Comparison of ENCODE assay signal across 8 cellular contexts in genomic region chr17:8857919-8858318, GRCh38. TPM values are rescaled to one million over a fixed set of nuclear protein-coding genes. Genes with fewer than 3 reads are reported as not detected.
DNase-seq lines count a peak whose midpoint lies in the region; ATAC-seq and TF ChIP-seq lines count a peak whose summit lies in the region.

No MANE protein-coding gene starts in this region.

- POLR2A ChIA-PET in AG04449 (lab: Yijun Ruan, JAX): interaction anchor here (0.7 kb wide), 1 partner anchor 18 kb away, joined by 4 read pairs; no protein-coding TSS in a partner anchor

- intact Hi-C loops in sciatic nerve (cut with DNase I): loop anchor here (5.0 kb wide), 1 partner anchor 1056 kb away; no protein-coding TSS in a partner anchor

- DNase-seq in AG04449 (ENCODE audit: low read depth, low spot score) (peak; percentile 42), sciatic nerve (ENCODE audit: low spot score) (peak; percentile 66), NCI-H2029 treated with DMSO at 0.1 percent for 48 hours (lab: John Stamatoyannopoulos, UW) (no peak), occipital lobe (lab: John Stamatoyannopoulos, UW) (no peak)
- DNase-seq in activated T-cell treated with anti-CD3 and anti-CD28 coated beads, Interleukin-2, amount 50 U/mL, for 48 hours: peak; percentile 64 to 72

- H3K4me3 ChIP-seq in AG04449 (ENCODE audit: low read depth, low read length): no peak overlapping the region

- TF ChIP-seq CTCF in AG04449 (IDR thresholded peaks at IDR 0.05; ENCODE audit: insufficient read depth, low read length, missing control alignments): no peak

- CTCF ChIA-PET in AG04449 (lab: Yijun Ruan, JAX): interaction anchor here (0.8 kb wide), 1 partner anchor 37 kb away, joined by 3 read pairs; no protein-coding TSS in a partner anchor

- ATAC-seq in GM18519 (IDR thresholded peaks at IDR 0.05; ENCODE audit: low FRiP score, unreplicated experiment): peak; percentile 28
- ATAC-seq in HG03457 (IDR thresholded peaks at IDR 0.05; ENCODE audit: unreplicated experiment): peak; percentile 40
- ATAC-seq in sciatic nerve: peak; percentile 60
- ATAC-seq in GM21526 (IDR thresholded peaks at IDR 0.05; ENCODE audit: low FRiP score, unreplicated experiment): no peak

RNA-seq across cellular contexts. Expression of gene PIK3R6, which starts 9.6 kb away (rescaled TPM):
- total RNA-seq in sciatic nerve (2.1 TPM), occipital lobe (0.47 TPM)

RNA-seq across cellular contexts. Expression of gene MFSD6L, which starts 58.8 kb away (rescaled TPM):
- total RNA-seq in sciatic nerve: not detected
- total RNA-seq in occipital lobe: 0.16 TPM

Comparison
In these comparisons a context has a peak if more than half of its experiments do, and no peak if none do; other contexts are left out.
1. DNase-seq: peak in AG04449 (single experiment), activated T-cell treated with anti-CD3 and anti-CD28 coated beads, Interleukin-2, amount 50 U/mL, for 48 hours (2 of 2) and sciatic nerve (single experiment); none in NCI-H2029 treated with DMSO at 0.1 percent for 48 hours (single experiment) and occipital lobe (single experiment).